ENCODE assay signal across 21 cellular contexts in the genomic region with DNA sequence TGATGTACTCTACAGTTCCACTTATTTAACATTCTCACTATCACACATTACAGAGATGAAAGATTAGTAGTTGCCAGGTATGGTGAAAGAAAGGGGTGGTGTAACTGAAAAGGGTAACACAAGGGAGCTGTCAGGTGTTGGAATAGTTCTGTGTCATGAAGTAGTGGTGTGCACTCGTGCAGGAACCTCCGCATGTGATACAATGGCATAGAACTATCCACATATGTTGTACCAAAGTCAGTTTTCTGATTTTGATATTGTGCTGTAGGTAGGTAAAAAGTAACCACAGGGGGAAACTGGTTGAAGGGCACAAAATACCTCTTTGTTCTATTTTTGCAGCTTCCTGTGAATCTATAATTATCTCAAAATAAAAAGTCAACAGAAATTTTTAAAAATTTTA. TPM values are rescaled to one million over a fixed set of nuclear protein-coding genes. Genes with fewer than 3 reads are reported as not detected.
DNase-seq lines count a peak whose midpoint lies in the region; ATAC-seq, FAIRE-seq and TF ChIP-seq lines count a peak whose summit lies in the region.
"Had no signal": no experiment of that assay in that cellular context is flagged by ENCODE, and none has a peak within 500 bp of the region (broad histone marks: within the 10 kb centered on the region; RNA-seq: fewer than 3 reads in every experiment).

No MANE protein-coding gene starts in this region.

- H3K27me3 ChIP-seq in BLaER1 (no peaks in the 10 kb centered on the region), suprapubic skin (no peaks in the 10 kb centered on the region)
- H3K27me3 ChIP-seq: Peyer's patch had no signal

- no peaks in the 10 kb centered on the region for H3K36me3 ChIP-seq in BLaER1
- no peaks in the 10 kb centered on the region for H3K36me3 ChIP-seq in suprapubic skin
- H3K36me3 ChIP-seq: HAP-1, Peyer's patch had no signal

- peaks cover 2% of the 10 kb centered on the region for H3K9me3 Mint-ChIP-seq in memory B cell
- H3K9me3 Mint-ChIP-seq in stimulated activated effector memory CD8-positive, alpha-beta T cell treated with anti-CD3 and anti-CD28 coated beads, Interleukin-12 subunit alpha, Interleukin-12 subunit beta, amount 100 ng/mL, for 72 hours: peaks cover 4% of the 10 kb centered on the region

- no peaks in the 10 kb centered on the region for H4K20me1 ChIP-seq in BLaER1

- 91% methylated on average over 2 of the region's 2 CpGs for WGBS in suprapubic skin

- H3K9me3 ChIP-seq in BLaER1: peaks cover 4% of the 10 kb centered on the region; the same call in 1 of the 2 replicates
- H3K9me3 ChIP-seq in suprapubic skin: peaks cover under 1% of the 10 kb centered on the region
- H3K9me3 ChIP-seq: Peyer's patch had no signal

- H3K27me3 Mint-ChIP-seq in memory B cell: peaks cover 12% of the 10 kb centered on the region

- no peak overlapping the region for H3K27ac ChIP-seq in BLaER1
- no peak overlapping the region for H3K27ac ChIP-seq in suprapubic skin

- TF ChIP-seq EP300 in suprapubic skin (IDR thresholded peaks at IDR 0.05): no peak

- H3K27ac Mint-ChIP-seq in memory B cell: no peak overlapping the region
- H3K27ac Mint-ChIP-seq in stimulated activated effector memory CD8-positive, alpha-beta T cell treated with anti-CD3 and anti-CD28 coated beads, Interleukin-12 subunit alpha, Interleukin-12 subunit beta, amount 100 ng/mL, for 72 hours: no peak overlapping the region

- H3K36me3 Mint-ChIP-seq in memory B cell: peaks cover 3% of the 10 kb centered on the region
- no peaks in the 10 kb centered on the region for H3K36me3 Mint-ChIP-seq in stimulated activated effector memory CD8-positive, alpha-beta T cell treated with anti-CD3 and anti-CD28 coated beads, Interleukin-12 subunit alpha, Interleukin-12 subunit beta, amount 100 ng/mL, for 72 hours

- H3K4me3 Mint-ChIP-seq in memory B cell: no peak overlapping the region
- H3K4me3 Mint-ChIP-seq in stimulated activated effector memory CD8-positive, alpha-beta T cell treated with anti-CD3 and anti-CD28 coated beads, Interleukin-12 subunit alpha, Interleukin-12 subunit beta, amount 100 ng/mL, for 72 hours: no peak overlapping the region

- ATAC-seq in memory B cell (ENCODE audit: low read depth) (peak; percentile 39), GM18861 (IDR thresholded peaks at IDR 0.05; ENCODE audit: unreplicated experiment) (no peak)
- ATAC-seq in stimulated activated effector memory CD8-positive, alpha-beta T cell treated with anti-CD3 and anti-CD28 coated beads, Interleukin-12 subunit alpha, Interleukin-12 subunit beta, amount 100 ng/mL, for 72 hours: no peak

- FAIRE-seq in GM12892 (lab: Jason Lieb, UNC): peak; percentile 17
- FAIRE-seq: A204.1 had no signal

- TF ChIP-seq CTCF in suprapubic skin (IDR thresholded peaks at IDR 0.05): no peak

- no peak overlapping the region for H3K9ac ChIP-seq in BLaER1
- H3K9ac ChIP-seq: SK-N-SH had no signal

- peak overlapping the region; percentile 30 for H3K4me2 ChIP-seq in BLaER1
- H3K4me2 ChIP-seq: SK-N-SH had no signal

- H3K4me1 ChIP-seq in BLaER1: peaks cover 9% of the 10 kb centered on the region
- H3K4me1 ChIP-seq in suprapubic skin: no peaks in the 10 kb centered on the region
- H3K4me1 ChIP-seq: HAP-1, Peyer's patch had no signal

- TF ChIP-seq POLR2A in GM12892 (IDR thresholded peaks at IDR 0.05; ENCODE audit: low read depth, low read length): no peak
- TF ChIP-seq POLR2A in Raji (IDR thresholded peaks at IDR 0.05; ENCODE audit: insufficient read depth, low read depth, low read length): peak; percentile 28; the same call in 1 of the 2 replicates
- no peak for TF ChIP-seq POLR2A in suprapubic skin (IDR thresholded peaks at IDR 0.05)

- DNase-seq in GM12892 (ENCODE audit: insufficient read length) (no peak), memory B cell (ENCODE audit: low spot score in 2 of 2) (no peak), C1 segment of cervical spinal cord (lab: John Stamatoyannopoulos, UW) (no peak), suprapubic skin (ENCODE audit: low spot score in 2 of 2) (no peak)
- no peak for DNase-seq in stimulated activated effector memory CD8-positive, alpha-beta T cell treated with anti-CD3 and anti-CD28 coated beads, Interleukin-12 subunit alpha, Interleukin-12 subunit beta, amount 100 ng/mL, for 72 hours (ENCODE audit: low spot score in 2 of 2)
- DNase-seq: Calu3, DMS53, Kasumi-1, NCI-H1105, NCI-H1694, NCI-H2107, NCI-H226, NCI-H524 treated with DMSO at 0.1 percent for 48 hours, SHP77, SK-N-SH had no signal

- H3K4me1 Mint-ChIP-seq in memory B cell: peaks cover 15% of the 10 kb centered on the region
- no peaks in the 10 kb centered on the region for H3K4me1 Mint-ChIP-seq in stimulated activated effector memory CD8-positive, alpha-beta T cell treated with anti-CD3 and anti-CD28 coated beads, Interleukin-12 subunit alpha, Interleukin-12 subunit beta, amount 100 ng/mL, for 72 hours

- no peak overlapping the region for H3K4me3 ChIP-seq in BLaER1
- no peak overlapping the region for H3K4me3 ChIP-seq in suprapubic skin
- H3K4me3 ChIP-seq: HAP-1, Peyer's patch had no signal

RNA-seq across cellular contexts. Expression of a gene that starts 24.4 kb away (rescaled TPM):
- 4,843 TPM for polyA plus RNA-seq in GM12892 (2012; ENCODE audit: missing spikeins)
- 100 to 1,000 TPM; 337 to 951 (median 832) TPM for total RNA-seq in suprapubic skin

RNA-seq across cellular contexts. Expression of a gene that starts 43.6 kb away (rescaled TPM):
- polyA plus RNA-seq in GM12892 (2012; ENCODE audit: missing spikeins): 0.59 TPM
- total RNA-seq in suprapubic skin: 10 to 100 TPM in 3 of 4 donors, 1 to 10 TPM in 1; 7.9 to 17.5 (median 13.8) TPM

RNA-seq across cellular contexts. Expression of a gene that starts 55.4 kb away (rescaled TPM):
- 37.2 TPM for polyA plus RNA-seq in GM12892 (2012; ENCODE audit: missing spikeins)
- total RNA-seq in suprapubic skin: 10 to 100 TPM; 26.4 to 50.7 (median 31.7) TPM
